In the genomic region with DNA sequence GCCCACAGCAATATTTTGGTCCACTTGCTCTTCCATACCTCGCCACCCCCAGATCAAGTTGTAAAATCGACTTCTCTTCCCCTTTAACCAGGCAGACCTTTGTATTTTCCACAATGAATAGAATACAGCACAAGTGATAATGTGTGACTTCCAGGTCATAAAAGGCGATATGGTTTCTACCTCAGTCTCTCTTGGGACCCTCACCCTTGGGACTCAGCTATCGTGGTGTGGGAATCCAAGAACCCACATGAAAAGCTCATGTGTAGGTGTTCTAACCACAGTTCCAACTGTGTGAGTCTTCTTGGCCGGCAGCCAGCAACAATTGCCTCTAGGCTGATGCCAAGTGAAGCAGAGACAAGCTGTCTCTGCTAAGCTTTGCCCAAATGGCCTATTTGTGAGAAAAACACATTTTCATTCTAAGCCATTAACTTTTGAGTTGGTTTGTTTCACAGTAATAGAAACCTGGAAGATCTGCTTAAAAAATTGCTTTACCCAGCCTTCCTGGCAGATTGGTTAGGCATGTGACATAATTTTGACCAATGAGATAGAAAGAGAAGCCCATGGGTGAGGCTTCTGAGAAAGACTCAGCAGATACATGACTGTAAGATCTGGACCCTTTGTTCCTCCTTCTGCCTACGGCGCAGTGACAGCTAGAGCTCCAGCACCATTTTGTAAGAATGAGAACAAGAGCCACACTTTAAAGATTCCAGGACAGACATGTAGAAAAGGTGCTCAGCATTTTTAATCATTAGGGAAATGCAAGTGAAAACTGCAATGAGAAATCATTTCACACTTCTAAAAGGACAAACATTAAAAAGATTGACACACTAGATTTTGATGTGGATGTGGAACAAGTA, we compare ENCODE assay signal across 1 cellular context.
TF ChIP-seq lines count a peak whose summit lies in the region.

No MANE protein-coding gene starts in this region.

TF ChIP-seq in HEK293, 187 proteins besides CTCF, POLR2A, EP300 and RAD21 (continued from another document):
- TF ChIP-seq EGR2 (tag by site-specific recombination; IDR thresholded peaks at IDR 0.05; ENCODE audit: low read depth) (peak; percentile 89), ZBTB17 (tag by site-specific recombination; IDR thresholded peaks at IDR 0.05) (peak; percentile 51), ZFHX2 (tag by site-specific recombination; conservative IDR thresholded peaks at IDR 0.05) (peak; percentile 89), ZNF184 (tag by site-specific recombination; IDR thresholded peaks at IDR 0.05) (peak; percentile 76; the same call in 1 of the 2 replicates), ZNF596 (tag by site-specific recombination; IDR thresholded peaks at IDR 0.05) (peak; percentile 32; the same call in 1 of the 2 replicates), ZFP69B (tag by site-specific recombination; IDR thresholded peaks at IDR 0.05) (no peak), ZNF660 (tag by site-specific recombination; IDR thresholded peaks at IDR 0.05) (peak; percentile 75; the same call in 1 of the 2 replicates), KLF10 (tag by site-specific recombination; IDR thresholded peaks at IDR 0.05) (peak; percentile 61), ZNF626 (tag by site-specific recombination; IDR thresholded peaks at IDR 0.05) (no peak), ZNF621 (tag by site-specific recombination; IDR thresholded peaks at IDR 0.05) (no peak), ZNF394 (tag by site-specific recombination; IDR thresholded peaks at IDR 0.05; ENCODE audit: borderline replicate concordance) (peak; percentile 34; the same call in 1 of the 2 replicates), TRIM28 (IDR thresholded peaks at IDR 0.05; ENCODE audit: borderline replicate concordance, low read length) (0 out of 2 replicates have a peak, but pooled peaks have one; percentile 23), ZNF426 (tag by site-specific recombination; IDR thresholded peaks at IDR 0.05) (no peak), ZNF529 (tag by site-specific recombination; IDR thresholded peaks at IDR 0.05; ENCODE audit: insufficient replicate concordance) (peak; percentile 10), ZNF140 (tag by site-specific recombination; IDR thresholded peaks at IDR 0.05) (no peak), ZBTB7A (tag by site-specific recombination; IDR thresholded peaks at IDR 0.05; ENCODE audit: low read depth) (0 out of 2 replicates have a peak, but pooled peaks have one; percentile 22), ZNF747 (tag by site-specific recombination; IDR thresholded peaks at IDR 0.05) (no peak), ZSCAN16 (tag by site-specific recombination; IDR thresholded peaks at IDR 0.05) (peak; percentile 99), ZNF433 (tag by site-specific recombination; IDR thresholded peaks at IDR 0.05; ENCODE audit: low read depth) (no peak), ZNF404 (tag by site-specific recombination; IDR thresholded peaks at IDR 0.05) (no peak), ZNF335 (tag by site-specific recombination; conservative IDR thresholded peaks at IDR 0.05) (no peak), ZNF843 (tag by site-specific recombination; IDR thresholded peaks at IDR 0.05) (peak; percentile 48; the same call in 1 of the 2 replicates), ZNF341 (tag by site-specific recombination; IDR thresholded peaks at IDR 0.05; ENCODE audit: low read depth) (peak; percentile 52), IKZF3 (tag by site-specific recombination; IDR thresholded peaks at IDR 0.05) (peak; percentile 46; the same call in 1 of the 2 replicates), ZNF366 (tag by site-specific recombination; conservative IDR thresholded peaks at IDR 0.05) (0 out of 2 replicates have a peak, but pooled peaks have one; percentile 29), ZNF561 (tag by site-specific recombination; IDR thresholded peaks at IDR 0.05; ENCODE audit: borderline replicate concordance) (0 out of 2 replicates have a peak, but pooled peaks have one; percentile 49), ZNF423 (tag by site-specific recombination; IDR thresholded peaks at IDR 0.05) (peak; percentile 82), ZBTB1 (tag by site-specific recombination; IDR thresholded peaks at IDR 0.05) (no peak), SCRT2 (tag by site-specific recombination; IDR thresholded peaks at IDR 0.05) (peak; percentile 71; the same call in 1 of the 2 replicates)
- TF ChIP-seq, protein P1, sequence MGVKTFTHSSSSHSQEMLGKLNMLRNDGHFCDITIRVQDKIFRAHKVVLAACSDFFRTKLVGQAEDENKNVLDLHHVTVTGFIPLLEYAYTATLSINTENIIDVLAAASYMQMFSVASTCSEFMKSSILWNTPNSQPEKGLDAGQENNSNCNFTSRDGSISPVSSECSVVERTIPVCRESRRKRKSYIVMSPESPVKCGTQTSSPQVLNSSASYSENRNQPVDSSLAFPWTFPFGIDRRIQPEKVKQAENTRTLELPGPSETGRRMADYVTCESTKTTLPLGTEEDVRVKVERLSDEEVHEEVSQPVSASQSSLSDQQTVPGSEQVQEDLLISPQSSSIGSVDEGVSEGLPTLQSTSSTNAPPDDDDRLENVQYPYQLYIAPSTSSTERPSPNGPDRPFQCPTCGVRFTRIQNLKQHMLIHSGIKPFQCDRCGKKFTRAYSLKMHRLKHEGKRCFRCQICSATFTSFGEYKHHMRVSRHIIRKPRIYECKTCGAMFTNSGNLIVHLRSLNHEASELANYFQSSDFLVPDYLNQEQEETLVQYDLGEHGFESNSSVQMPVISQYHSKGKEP (tag by site-specific recombination; IDR thresholded peaks at IDR 0.05): peak; percentile 69; the same call in 1 of the 2 replicates
- TF ChIP-seq, protein P2, sequence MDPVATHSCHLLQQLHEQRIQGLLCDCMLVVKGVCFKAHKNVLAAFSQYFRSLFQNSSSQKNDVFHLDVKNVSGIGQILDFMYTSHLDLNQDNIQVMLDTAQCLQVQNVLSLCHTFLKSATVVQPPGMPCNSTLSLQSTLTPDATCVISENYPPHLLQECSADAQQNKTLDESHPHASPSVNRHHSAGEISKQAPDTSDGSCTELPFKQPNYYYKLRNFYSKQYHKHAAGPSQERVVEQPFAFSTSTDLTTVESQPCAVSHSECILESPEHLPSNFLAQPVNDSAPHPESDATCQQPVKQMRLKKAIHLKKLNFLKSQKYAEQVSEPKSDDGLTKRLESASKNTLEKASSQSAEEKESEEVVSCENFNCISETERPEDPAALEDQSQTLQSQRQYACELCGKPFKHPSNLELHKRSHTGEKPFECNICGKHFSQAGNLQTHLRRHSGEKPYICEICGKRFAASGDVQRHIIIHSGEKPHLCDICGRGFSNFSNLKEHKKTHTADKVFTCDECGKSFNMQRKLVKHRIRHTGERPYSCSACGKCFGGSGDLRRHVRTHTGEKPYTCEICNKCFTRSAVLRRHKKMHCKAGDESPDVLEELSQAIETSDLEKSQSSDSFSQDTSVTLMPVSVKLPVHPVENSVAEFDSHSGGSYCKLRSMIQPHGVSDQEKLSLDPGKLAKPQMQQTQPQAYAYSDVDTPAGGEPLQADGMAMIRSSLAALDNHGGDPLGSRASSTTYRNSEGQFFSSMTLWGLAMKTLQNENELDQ (tag by site-specific recombination; IDR thresholded peaks at IDR 0.05; ENCODE audit: low read depth): no peak
